ENCODE assay signal across 15 cellular contexts in genomic region chr13:73070451-73070850, GRCh38.
"Had no signal": no experiment of that assay in that cellular context is flagged by ENCODE, and none has a peak within 500 bp of the region (broad histone marks: within the 10 kb centered on the region; RNA-seq: fewer than 3 reads in every experiment).

No MANE protein-coding gene starts in this region.

- H3K4me1 ChIP-seq: parathyroid adenoma had no signal

- H3K36me3 Mint-ChIP-seq: stimulated activated naive B cell treated with anti-CD40 and anti-IgM and Interleukin-4, amounts not matched to agents 10 μg/mL and 1 μg/mL and 100 μg/mL, for 72 hours had no signal

- ATAC-seq: effector memory CD8-positive, alpha-beta T cell; naive thymus-derived CD4-positive, alpha-beta T cell; stimulated activated naive B cell treated with anti-CD40 and anti-IgM and Interleukin-4, amounts not matched to agents 10 μg/mL and 1 μg/mL and 100 μg/mL, for 72 hours had no signal

- DNase-seq: activated CD4-positive, alpha-beta T cell treated with anti-CD3 and anti-CD28 coated beads, Interleukin-2, amount 10 ng/mL, durations not matched to agents 7 days and 5 days; activated naive CD8-positive, alpha-beta T cell treated with anti-CD3 and anti-CD28 coated beads, Interleukin-2, amount 10 ng/mL, durations not matched to agents 7 days and 5 days; effector memory CD8-positive, alpha-beta T cell; erythroblast; hypothalamus; kidney glomerular epithelial cell; naive thymus-derived CD4-positive, alpha-beta T cell; stimulated activated CD4-positive, alpha-beta T cell treated with anti-CD3 and anti-CD28 coated beads, Interleukin-15, amount 100 ng/mL, for 24 hours; stimulated activated CD4-positive, alpha-beta T cell treated with anti-CD3 and anti-CD28 coated beads, Interleukin-4, amount 100 ng/mL, for 1 hour; stimulated activated naive B cell treated with anti-CD40 and anti-IgM and Interleukin-4, amounts not matched to agents 10 μg/mL and 1 μg/mL and 100 μg/mL, for 72 hours; substantia nigra; SW 1271 had no signal

- H3K9ac ChIP-seq: parathyroid adenoma had no signal

- H3K4me1 Mint-ChIP-seq: central memory CD8-positive, alpha-beta T cell had no signal

- H3K9me3 Mint-ChIP-seq: activated CD4-positive, alpha-beta T cell treated with anti-CD3 and anti-CD28 coated beads, Interleukin-2, amount 10 ng/mL, durations not matched to agents 7 days and 5 days; activated naive CD8-positive, alpha-beta T cell treated with anti-CD3 and anti-CD28 coated beads, Interleukin-2, amount 10 ng/mL, durations not matched to agents 7 days and 5 days; brain; central memory CD8-positive, alpha-beta T cell; effector memory CD8-positive, alpha-beta T cell; naive thymus-derived CD4-positive, alpha-beta T cell; stimulated activated naive B cell treated with anti-CD40 and anti-IgM and Interleukin-4, amounts not matched to agents 10 μg/mL and 1 μg/mL and 100 μg/mL, for 72 hours had no signal

- H3K4me3 Mint-ChIP-seq: activated CD4-positive, alpha-beta T cell treated with anti-CD3 and anti-CD28 coated beads, Interleukin-2, amount 10 ng/mL, durations not matched to agents 7 days and 5 days; activated naive CD8-positive, alpha-beta T cell treated with anti-CD3 and anti-CD28 coated beads, Interleukin-2, amount 10 ng/mL, durations not matched to agents 7 days and 5 days; brain; central memory CD8-positive, alpha-beta T cell; effector memory CD8-positive, alpha-beta T cell; naive thymus-derived CD4-positive, alpha-beta T cell; stimulated activated naive B cell treated with anti-CD40 and anti-IgM and Interleukin-4, amounts not matched to agents 10 μg/mL and 1 μg/mL and 100 μg/mL, for 72 hours had no signal

- H3K27ac ChIP-seq: parathyroid adenoma had no signal

- H3K27ac Mint-ChIP-seq: activated CD4-positive, alpha-beta T cell treated with anti-CD3 and anti-CD28 coated beads, Interleukin-2, amount 10 ng/mL, durations not matched to agents 7 days and 5 days; activated naive CD8-positive, alpha-beta T cell treated with anti-CD3 and anti-CD28 coated beads, Interleukin-2, amount 10 ng/mL, durations not matched to agents 7 days and 5 days; effector memory CD8-positive, alpha-beta T cell; naive thymus-derived CD4-positive, alpha-beta T cell; stimulated activated naive B cell treated with anti-CD40 and anti-IgM and Interleukin-4, amounts not matched to agents 10 μg/mL and 1 μg/mL and 100 μg/mL, for 72 hours had no signal

- H3K79me2 ChIP-seq: parathyroid adenoma had no signal

- H3K27me3 Mint-ChIP-seq: activated CD4-positive, alpha-beta T cell treated with anti-CD3 and anti-CD28 coated beads, Interleukin-2, amount 10 ng/mL, durations not matched to agents 7 days and 5 days; activated naive CD8-positive, alpha-beta T cell treated with anti-CD3 and anti-CD28 coated beads, Interleukin-2, amount 10 ng/mL, durations not matched to agents 7 days and 5 days; brain; stimulated activated naive B cell treated with anti-CD40 and anti-IgM and Interleukin-4, amounts not matched to agents 10 μg/mL and 1 μg/mL and 100 μg/mL, for 72 hours had no signal

- H2AFZ ChIP-seq: parathyroid adenoma had no signal
